ENCODE assay signal across 2 cellular contexts in genomic region chr7:74175270-74175803, GRCh38.
TF ChIP-seq lines count a peak whose summit lies in the region.

No MANE protein-coding gene starts in this region.

TF ChIP-seq in HepG2, 621 proteins besides CTCF, POLR2A, EP300 and RAD21:
- TF ChIP-seq STAT6 (CRISPR knock-in tag; IDR thresholded peaks at IDR 0.05; ENCODE audit: borderline replicate concordance) (0 out of 2 replicates have a peak, but pooled peaks have one; percentile 30), ZNF576 (CRISPR knock-in tag; IDR thresholded peaks at IDR 0.05) (no peak)

TF ChIP-seq in GM12891, 5 proteins besides CTCF, POLR2A, EP300 and RAD21:
- no peak for TF ChIP-seq POU2F2 (IDR thresholded peaks at IDR 0.05; ENCODE audit: low read depth, low read length)
- TF ChIP-seq TAF1 (IDR thresholded peaks at IDR 0.05; ENCODE audit: low read depth, low read length) = no peak
- TF ChIP-seq SPI1 (IDR thresholded peaks at IDR 0.05; ENCODE audit: low read depth, low read length) = no peak
- no peak for TF ChIP-seq PAX5 (IDR thresholded peaks at IDR 0.05; ENCODE audit: insufficient read depth, low read length, severe bottlenecking)
- no peak for TF ChIP-seq POLR2AphosphoS5 (IDR thresholded peaks at IDR 0.05; ENCODE audit: low read depth, low read length)
